Comparison of ENCODE assay signal across 22 cellular contexts in genomic region chr17:74604748-74605147, GRCh38. TPM values are rescaled to one million over a fixed set of nuclear protein-coding genes. Genes with fewer than 3 reads are reported as not detected.
"Had no signal": no experiment of that assay in that cellular context is flagged by ENCODE, and none has a peak within 500 bp of the region (broad histone marks: within the 10 kb centered on the region; RNA-seq: fewer than 3 reads in every experiment).

No MANE protein-coding gene starts in this region.

- H3K27ac Mint-ChIP-seq: activated T-cell treated with anti-CD3 and anti-CD28 coated beads, Interleukin-2, amount 50 U/mL, for 72 hours; nephron progenitor cell had no signal

- H3K4me3 Mint-ChIP-seq: activated T-cell treated with anti-CD3 and anti-CD28 coated beads, Interleukin-2, amount 50 U/mL, for 72 hours; dendritic cell treated with granulocyte-macrophage colony-stimulating factor and Interleukin-4, amounts not matched to agents 40 ng/mL and 50 ng/mL, for 4 days; nephron progenitor cell had no signal

- DNase-seq: activated CD4-positive, alpha-beta T cell treated with anti-CD3 and anti-CD28 coated beads, Interleukin-2, amount 50 U/mL, for 1 hour; activated CD4-positive, CD25-positive, alpha-beta regulatory T cell treated with anti-CD3 and anti-CD28 coated beads, Interleukin-2, amount 50 U/mL, for 72 hours; activated CD8-positive, alpha-beta memory T cell treated with anti-CD3 and anti-CD28 coated beads for 24 hours; activated CD8-positive, alpha-beta memory T cell treated with anti-CD3 and anti-CD28 coated beads, Interleukin-2, amount 50 U/mL, for 48 hours; activated effector memory CD4-positive, alpha-beta T cell treated with anti-CD3 and anti-CD28 coated beads, Interleukin-2, amount 50 U/mL, for 16 hours; activated naive CD4-positive, alpha-beta T cell treated with anti-CD3 and anti-CD28 coated beads, Interleukin-2, amount 50 U/mL, for 16 hours; activated T-cell treated with anti-CD3 and anti-CD28 coated beads, Interleukin-2, amount 50 U/mL, for 72 hours; effector CD8-positive, alpha-beta T cell; kidney; midbrain; nephron progenitor cell; stimulated activated CD4-positive, alpha-beta T cell treated with anti-CD3 and anti-CD28 coated beads, Interleukin-2, amount 100 ng/mL, for 24 hours; stimulated activated naive CD4-positive, alpha-beta T cell treated with Interleukin-2 at 50 U/mL for 16 hours; T1000 had no signal

- ATAC-seq: activated T-cell treated with anti-CD3 and anti-CD28 coated beads, Interleukin-2, amount 50 U/mL, for 72 hours had no signal

- H3K4me1 Mint-ChIP-seq: nephron progenitor cell had no signal

- H3K4me3 ChIP-seq: left lung had no signal

- H3K36me3 ChIP-seq: left lung had no signal

- H3K9me3 ChIP-seq: left lung had no signal

- H3K27ac ChIP-seq: left lung had no signal

- H3K9me3 Mint-ChIP-seq: activated T-cell treated with anti-CD3 and anti-CD28 coated beads, Interleukin-2, amount 50 U/mL, for 72 hours; nephron progenitor cell had no signal

RNA-seq across cellular contexts. Expression of gene CD300LD, which starts 12.7 kb away (rescaled TPM):
- total RNA-seq: astrocyte; bronchial epithelial cell; kidney; mammary epithelial cell; myocyte; occipital lobe; T-helper 1 cell treated with Interleukin-12 subunit alpha and Interleukin-12 subunit beta and Interleukin-4 antibody, amounts not matched to agents 30 ng/mL and 1 ng/mL, for 36 hours had no signal
- polyA plus RNA-seq: mammary epithelial cell had no signal

RNA-seq across cellular contexts. Expression of gene CD300E, which starts 18.8 kb away (rescaled TPM):
- total RNA-seq: activated T-cell treated with anti-CD3 and anti-CD28 coated beads, Interleukin-2, amount 50 U/mL, for 72 hours; astrocyte; bronchial epithelial cell; mammary epithelial cell; myocyte; T-helper 1 cell treated with Interleukin-12 subunit alpha and Interleukin-12 subunit beta and Interleukin-4 antibody, amounts not matched to agents 30 ng/mL and 1 ng/mL, for 36 hours had no signal
- polyA plus RNA-seq: mammary epithelial cell had no signal

RNA-seq across cellular contexts. Expression of gene CD300H, which starts 37.4 kb away (rescaled TPM):
- total RNA-seq: activated T-cell treated with anti-CD3 and anti-CD28 coated beads, Interleukin-2, amount 50 U/mL, for 72 hours; astrocyte; bronchial epithelial cell; mammary epithelial cell; myocyte; occipital lobe; T-helper 1 cell treated with Interleukin-12 subunit alpha and Interleukin-12 subunit beta and Interleukin-4 antibody, amounts not matched to agents 30 ng/mL and 1 ng/mL, for 36 hours had no signal
- polyA plus RNA-seq: mammary epithelial cell had no signal

RNA-seq across cellular contexts. Expression of gene CD300C, which starts 58.8 kb away (rescaled TPM):
- total RNA-seq: bronchial epithelial cell, mammary epithelial cell, myocyte had no signal
- polyA plus RNA-seq: mammary epithelial cell had no signal
